1 cellular context compared by ENCODE assay signal in genomic region chr16:24646646-24646995, GRCh38.
TF ChIP-seq lines count a peak whose summit lies in the region.

No MANE protein-coding gene starts in this region.

TF ChIP-seq in IMR-90, 13 proteins besides CTCF, POLR2A, EP300 and RAD21:
- TF ChIP-seq CEBPB (IDR thresholded peaks at IDR 0.05; ENCODE audit: low read depth, low read length) (peak; percentile 72), NFE2L2 (IDR thresholded peaks at IDR 0.05; ENCODE audit: low read depth, low read length) (peak; percentile 98), RCOR1 (IDR thresholded peaks at IDR 0.05; ENCODE audit: insufficient replicate concordance, low read length) (no peak)
TF ChIP-seq in IMR-90: peak in this region for 2.
